Comparison of ENCODE assay signal across 15 cellular contexts in genomic region chr3:23952646-23953045, GRCh38. TPM values are rescaled to one million over a fixed set of nuclear protein-coding genes. Genes with fewer than 3 reads are reported as not detected.
DNase-seq lines count a peak whose midpoint lies in the region; ATAC-seq, FAIRE-seq and TF ChIP-seq lines count a peak whose summit lies in the region.
"Had no signal": no experiment of that assay in that cellular context is flagged by ENCODE, and none has a peak within 500 bp of the region (broad histone marks: within the 10 kb centered on the region; RNA-seq: fewer than 3 reads in every experiment).

No MANE protein-coding gene starts in this region.

- no peak overlapping the region for H3K4me3 ChIP-seq in pancreas
- H3K4me3 ChIP-seq: skin epidermis had no signal

- no peak for FAIRE-seq in pancreas (lab: Jason Lieb, UNC)

- H3K4me1 Mint-ChIP-seq in memory B cell (peaks cover 45% of the 10 kb centered on the region), CD14-positive monocyte (peaks cover 17% of the 10 kb centered on the region)

- H3K27me3 ChIP-seq in pancreas = no peaks in the 10 kb centered on the region

- no peaks in the 10 kb centered on the region for H3K9me3 ChIP-seq in pancreas

- H3K36me3 ChIP-seq in pancreas = peaks cover 0 to 10% (median 0%) of the 10 kb centered on the region in 3 donors

- H3K27ac Mint-ChIP-seq in memory B cell (peak overlapping the region; percentile 82), CD14-positive monocyte (no peak overlapping the region)

- H3K27me3 Mint-ChIP-seq in memory B cell = no peaks in the 10 kb centered on the region
- H3K27me3 Mint-ChIP-seq in CD14-positive monocyte (ENCODE audit: low read depth in 3 of 3) = no peaks in the 10 kb centered on the region

- H3K36me3 Mint-ChIP-seq in memory B cell (peaks cover 18% of the 10 kb centered on the region), CD14-positive monocyte (peaks cover 19 to 23% of the 10 kb centered on the region in 2 donors)

- no peak overlapping the region for H3K27ac ChIP-seq in pancreas
- H3K27ac ChIP-seq: skin epidermis had no signal

- TF ChIP-seq CTCF in pancreas (IDR thresholded peaks at IDR 0.05) (no peak), CD14-positive monocyte (IDR thresholded peaks at IDR 0.05) (no peak)

- peak; percentile 15 to 55 for DNase-seq in memory B cell (ENCODE audit: low spot score in 2 of 2)
- no peak for DNase-seq in ecto neural progenitor cell (ENCODE audit: low spot score)
- DNase-seq in effector CD8-positive, alpha-beta T cell (lab: John Stamatoyannopoulos, UW) = no peak
- DNase-seq in pancreas = no peak
- DNase-seq in CD14-positive monocyte (ENCODE audit: low spot score) = no peak
- DNase-seq: activated CD4-positive, alpha-beta T cell treated with anti-CD3 and anti-CD28 coated beads for 1 hour; activated naive CD4-positive, alpha-beta T cell; COR-L47; effector CD4-positive, alpha-beta T cell; NCI-H2081 treated with DMSO at 0.1 percent for 48 hours had no signal

- ATAC-seq in GM18861 (IDR thresholded peaks at IDR 0.05; ENCODE audit: unreplicated experiment) (peak; percentile 49), GM21717 (IDR thresholded peaks at IDR 0.05; ENCODE audit: unreplicated experiment) (peak; percentile 35), HG03354 (IDR thresholded peaks at IDR 0.05; ENCODE audit: poor library complexity, severe bottlenecking, unreplicated experiment) (peak; percentile 59), memory B cell (ENCODE audit: low read depth) (peak; percentile 95), pancreas (no peak)
- ATAC-seq: Right ventricle myocardium inferior had no signal

- intact Hi-C loops in pancreas (cut with DNase I) = no loop called here
- intact Hi-C loops in CD14-positive monocyte (cut with micrococcal nuclease) = no loop called here

- H3K9me3 Mint-ChIP-seq in memory B cell (no peaks in the 10 kb centered on the region), CD14-positive monocyte (peaks cover 0 to 2% (median 0%) of the 10 kb centered on the region in 7 donors)

- 76 to 79% methylated on average over 4 of the region's 4 CpGs for WGBS in pancreas, 2 donors

- H3K4me3 Mint-ChIP-seq in memory B cell (peak overlapping the region; percentile 59), CD14-positive monocyte (no peak overlapping the region)

- peaks cover 33 to 51% (median 47%) of the 10 kb centered on the region in 3 donors for H3K4me1 ChIP-seq in pancreas

RNA-seq across cellular contexts. Expression of gene NR1D2, which starts 7.6 kb away (rescaled TPM):
- total RNA-seq in pancreas = 10 to 100 TPM; 12.9 to 26.2 (median 16.2) TPM
- polyA plus RNA-seq in pancreas = 10 to 100 TPM in 1 of 2 donors, 1 to 10 TPM in 1; 4.9 to 12.0 TPM
- polyA plus RNA-seq in CD14-positive monocyte = 1 to 10 TPM; 4.1 to 5.4 TPM

RNA-seq across cellular contexts. Expression of gene RPL15, which starts 35.7 kb away (rescaled TPM):
- total RNA-seq in pancreas = 1,000 to 10,000 TPM in 4 of 6 donors, 100 to 1,000 TPM in 2; 676 to 1,455 (median 1,267) TPM
- polyA plus RNA-seq in pancreas = 1,000 to 10,000 TPM; 1,720 to 1,897 TPM
- polyA plus RNA-seq in CD14-positive monocyte = 1,000 to 10,000 TPM; 2,781 to 3,161 TPM

RNA-seq across cellular contexts. Expression of gene NKIRAS1, which starts 35.9 kb away (rescaled TPM):
- total RNA-seq in pancreas = 1 to 10 TPM; 3.0 to 4.9 (median 3.8) TPM
- polyA plus RNA-seq in pancreas (1 to 10 TPM; 2.7 to 5.9 TPM), CD14-positive monocyte (1 to 10 TPM; 1.9 to 2.0 TPM)

Comparison
In these comparisons a context has a peak if more than half of its experiments do, and no peak if none do; other contexts are left out.
1. ATAC-seq: peak in GM18861 (single experiment), GM21717 (single experiment), HG03354 (single experiment) and memory B cell (single experiment); none in pancreas (0 of 4).
2. DNase-seq: peak in memory B cell (2 of 2); none in ecto neural progenitor cell (single experiment), effector CD8-positive, alpha-beta T cell (single experiment), pancreas (0 of 6) and CD14-positive monocyte (single experiment).